ENCODE assay signal across 8 cellular contexts in the genomic region with DNA sequence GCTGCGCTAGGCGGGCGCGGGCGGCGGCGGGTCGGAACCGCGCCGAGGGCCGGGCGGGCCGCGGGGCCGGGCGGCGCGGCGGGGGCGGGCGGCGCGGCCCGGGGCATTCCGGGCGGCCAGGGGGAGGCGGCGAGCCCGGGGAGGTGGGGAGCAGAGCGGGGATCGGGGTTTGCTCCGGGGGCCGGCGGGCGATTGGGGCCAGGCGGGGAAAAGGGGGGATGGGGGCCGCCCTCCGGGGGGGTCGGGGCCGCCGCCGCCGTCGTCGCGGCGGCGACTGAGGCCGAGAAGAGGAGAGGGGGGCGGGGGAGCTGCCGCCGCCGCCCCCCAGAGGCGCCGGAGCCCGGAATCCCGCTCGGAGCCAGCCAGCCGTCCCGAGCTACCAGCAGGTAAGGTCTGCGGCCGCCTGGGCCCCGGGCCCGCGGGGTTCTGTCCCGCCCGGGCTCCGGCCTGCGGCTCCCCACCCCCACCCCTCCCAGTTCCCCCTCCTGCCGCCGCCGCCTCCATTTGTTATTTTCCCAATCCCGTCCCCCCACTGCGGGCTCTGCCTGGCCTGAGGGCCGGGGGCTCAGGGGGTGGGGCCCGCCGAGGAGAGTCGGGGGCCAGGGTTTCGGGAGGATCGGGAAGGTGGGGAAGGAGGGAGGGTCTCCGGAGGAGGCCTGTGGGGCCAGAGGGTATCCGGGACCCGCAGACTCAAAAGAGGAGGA. TPM values are rescaled to one million over a fixed set of nuclear protein-coding genes. Genes with fewer than 3 reads are reported as not detected.
A peak's percentile ranks its signal among the peaks of the same experiment; 100 is the strongest.
DNase-seq lines count a peak whose midpoint lies in the region; TF ChIP-seq lines count a peak whose summit lies in the region.

No MANE protein-coding gene starts in this region.

- H3K27ac Mint-ChIP-seq in neural progenitor cell = peak overlapping the region; percentile 80

- H2AFZ ChIP-seq in neural progenitor cell (replicated peaks) = no peak overlapping the region

- H3K9me3 ChIP-seq in SJCRH30 (replicated peaks) = no peaks in the 10 kb centered on the region
- no peaks in the 10 kb centered on the region for H3K9me3 ChIP-seq in esophagus muscularis mucosa
- no peaks in the 10 kb centered on the region for H3K9me3 ChIP-seq in neural progenitor cell (ENCODE audit: low read depth)

- peaks cover 16% of the 10 kb centered on the region for H3K36me3 Mint-ChIP-seq in neural progenitor cell

- peak overlapping the region; percentile 24; the same call in 1 of the 2 replicates for H3K27ac ChIP-seq in SJCRH30
- peak overlapping the region; percentile 95 to 99 (median 98) for H3K27ac ChIP-seq in esophagus muscularis mucosa (replicated peaks in 1 of 4)
- no peak overlapping the region for H3K27ac ChIP-seq in neural progenitor cell

- peaks cover 13% of the 10 kb centered on the region for H3K36me3 ChIP-seq in SJCRH30
- peaks cover 0 to 3% (median under 1%) of the 10 kb centered on the region in 4 donors for H3K36me3 ChIP-seq in esophagus muscularis mucosa
- no peaks in the 10 kb centered on the region for H3K36me3 ChIP-seq in neural progenitor cell

- H3K4me1 ChIP-seq in SJCRH30 = peaks cover 26% of the 10 kb centered on the region
- H3K4me1 ChIP-seq in esophagus muscularis mucosa = peaks cover 72 to 83% (median 81%) of the 10 kb centered on the region in 4 donors
- peaks cover 40% of the 10 kb centered on the region for H3K4me1 ChIP-seq in neural progenitor cell

- H3K4me2 ChIP-seq in neural progenitor cell = peak overlapping the region; percentile 85

- H3K27me3 Mint-ChIP-seq in neural progenitor cell (ENCODE audit: insufficient read depth, low read depth) = peaks cover 11% of the 10 kb centered on the region

- TF ChIP-seq POLR2A in esophagus muscularis mucosa (IDR thresholded peaks at IDR 0.05; ENCODE audit: low read depth) = no peak

- peaks cover 67% of the 10 kb centered on the region for H3K79me2 ChIP-seq in neural progenitor cell (ENCODE audit: low read depth)

- H3K4me1 Mint-ChIP-seq in neural progenitor cell = peaks cover 73% of the 10 kb centered on the region

- no peaks in the 10 kb centered on the region for H3K9me3 Mint-ChIP-seq in neural progenitor cell

- H3K27me3 ChIP-seq in SJCRH30 (no peaks in the 10 kb centered on the region), esophagus muscularis mucosa (no peaks in the 10 kb centered on the region), neural progenitor cell (no peaks in the 10 kb centered on the region)

- peaks cover 51% of the 10 kb centered on the region for H4K20me1 ChIP-seq in neural progenitor cell (ENCODE audit: low read depth)

- DNase-seq in SJCRH30 (no peak), esophagus muscularis mucosa (ENCODE audit: extremely low spot score) (no peak), neural progenitor cell (ENCODE audit: low spot score) (peak; percentile 48), NCI-H510A treated with DMSO at 0.1 percent for 48 hours (lab: John Stamatoyannopoulos, UW) (no peak), NCI-H82 treated with DMSO at 0.1 percent for 48 hours (lab: John Stamatoyannopoulos, UW; ENCODE audit: unreplicated experiment) (no peak), SKM-1 treated with dmso at 0.1 percent for 144 hours (lab: John Stamatoyannopoulos, UW; ENCODE audit: unreplicated experiment) (no peak), SW 1271 (lab: John Stamatoyannopoulos, UW) (no peak)

- peak overlapping the region; percentile 82 for H3K4me3 ChIP-seq in GM08714 (ENCODE audit: low read length)
- peak overlapping the region; percentile 95 for H3K4me3 ChIP-seq in SJCRH30
- H3K4me3 ChIP-seq in esophagus muscularis mucosa = peak overlapping the region; percentile 85 to 99 (median 92)
- peak overlapping the region; percentile 91 for H3K4me3 ChIP-seq in neural progenitor cell

- intact Hi-C loops in esophagus muscularis mucosa (cut with DNase I) = no loop called here

- H3F3A ChIP-seq in neural progenitor cell (ENCODE audit: low read depth) = peaks cover 53% of the 10 kb centered on the region

- TF ChIP-seq CTCF in esophagus muscularis mucosa (IDR thresholded peaks at IDR 0.05) (no peak), neural progenitor cell (IDR thresholded peaks at IDR 0.05) (no peak)

- 2% methylated on average over 9 of the region's 84 CpGs for WGBS in esophagus muscularis mucosa

- H3K4me3 Mint-ChIP-seq in neural progenitor cell = peak overlapping the region; percentile 98

- no peak for TF ChIP-seq EP300 in esophagus muscularis mucosa (IDR thresholded peaks at IDR 0.05)

- peak overlapping the region; percentile 85 for H3K9ac ChIP-seq in neural progenitor cell

RNA-seq across cellular contexts. Expression of a gene that starts 0.4 kb away (rescaled TPM):
- total RNA-seq in SJCRH30 (2014; rRNA removed; shearing (Covaris generic)) = 13.2 and 14.2 TPM in 2 replicates
- total RNA-seq in esophagus muscularis mucosa (100 to 1,000 TPM in 2 of 4 donors, 10 to 100 TPM in 2; 72.2 to 163 (median 92.4) TPM), neural progenitor cell (ENCODE audit: low replicate concordance) (8.9 and 28.7 TPM in 2 replicates)

RNA-seq across cellular contexts. Expression of a gene that starts 13.8 kb away (rescaled TPM):
- total RNA-seq in SJCRH30 (2014; rRNA removed; shearing (Covaris generic)) = 1.8 and 2.1 TPM in 2 replicates
- total RNA-seq in esophagus muscularis mucosa (10 to 100 TPM; 28.7 to 49.7 (median 40.0) TPM), neural progenitor cell (ENCODE audit: low replicate concordance) (82.2 and 136 TPM in 2 replicates)

RNA-seq across cellular contexts. Expression of a gene that starts 15.5 kb away (rescaled TPM):
- total RNA-seq in SJCRH30 (2014; rRNA removed; shearing (Covaris generic)) = not detected in 2 replicates
- not detected for total RNA-seq in esophagus muscularis mucosa
- total RNA-seq in neural progenitor cell (ENCODE audit: low replicate concordance) = not detected in 2 replicates

RNA-seq across cellular contexts. Expression of a gene that starts 15.7 kb away (rescaled TPM):
- total RNA-seq in SJCRH30 (2014; rRNA removed; shearing (Covaris generic)) = 193 and 245 TPM in 2 replicates
- 100 to 1,000 TPM; 307 to 437 (median 325) TPM for total RNA-seq in esophagus muscularis mucosa
- total RNA-seq in neural progenitor cell (ENCODE audit: low replicate concordance) = 314 and 399 TPM in 2 replicates

RNA-seq across cellular contexts. Expression of a gene that starts 23.0 kb away (rescaled TPM):
- total RNA-seq in SJCRH30 (2014; rRNA removed; shearing (Covaris generic)) = 0.18 and 0.38 TPM in 2 replicates
- total RNA-seq in esophagus muscularis mucosa = 10 to 100 TPM in 3 of 4 donors, 1 to 10 TPM in 1; 9.1 to 16.9 (median 13.3) TPM
- 4.4 and 6.0 TPM in 2 replicates for total RNA-seq in neural progenitor cell (ENCODE audit: low replicate concordance)
